Comparison of ENCODE assay signal across 15 cellular contexts in genomic region chr2:143398701-143399260, GRCh38.
A peak's percentile ranks its signal among the peaks of the same experiment; 100 is the strongest.
DNase-seq lines count a peak whose midpoint lies in the region; ATAC-seq and TF ChIP-seq lines count a peak whose summit lies in the region.
"Had no signal": no experiment of that assay in that cellular context is flagged by ENCODE, and none has a peak within 500 bp of the region (broad histone marks: within the 10 kb centered on the region; RNA-seq: fewer than 3 reads in every experiment).

No MANE protein-coding gene starts in this region.

- no peak overlapping the region for H2BK15ac ChIP-seq in neuronal stem cell (ENCODE audit: low read length)

- H2BK120ac ChIP-seq in neuronal stem cell (ENCODE audit: low read depth, low read length) = no peak overlapping the region

- no peaks in the 10 kb centered on the region for H3K79me1 ChIP-seq in neuronal stem cell (ENCODE audit: low read depth, low read length)

- H3K27me3 ChIP-seq in RWPE2 (ENCODE audit: insufficient read depth, poor library complexity, severe bottlenecking) (no peaks in the 10 kb centered on the region), neuronal stem cell (ENCODE audit: control insufficient read depth in 3 of 3, insufficient read depth in 3 of 3, low read depth in 1 of 3, low read length in 3 of 3) (no peaks in the 10 kb centered on the region), uterus (no peaks in the 10 kb centered on the region)

- H3K4me1 ChIP-seq in RWPE2 (ENCODE audit: insufficient read depth, poor library complexity, severe bottlenecking) (peaks cover 21% of the 10 kb centered on the region), neuronal stem cell (ENCODE audit: control insufficient read depth in 2 of 2, insufficient read depth in 1 of 2, low read depth in 1 of 2, low read length in 2 of 2) (peaks cover 0 to 2% of the 10 kb centered on the region in 2 donors), uterus (no peaks in the 10 kb centered on the region)
- H3K4me1 ChIP-seq: parathyroid adenoma had no signal

- no peak overlapping the region for H2BK5ac ChIP-seq in neuronal stem cell (ENCODE audit: low read length)

- peak overlapping the region; percentile 28 for H2AFZ ChIP-seq in neuronal stem cell (ENCODE audit: low read length)
- H2AFZ ChIP-seq: parathyroid adenoma had no signal

- H3K27ac ChIP-seq in RWPE2 (ENCODE audit: poor library complexity, severe bottlenecking) (peak overlapping the region; percentile 39), neuronal stem cell (replicated peaks; ENCODE audit: low read length) (no peak overlapping the region), uterus (no peak overlapping the region)
- H3K27ac ChIP-seq: parathyroid adenoma had no signal

- H3K36me3 ChIP-seq in RWPE2 (ENCODE audit: low read depth) (no peaks in the 10 kb centered on the region), neuronal stem cell (replicated peaks in 1 of 2; ENCODE audit: control insufficient read depth in 2 of 2, insufficient read depth in 2 of 2, low read length in 2 of 2) (no peaks in the 10 kb centered on the region), uterus (no peaks in the 10 kb centered on the region)

- no peak overlapping the region for H4K91ac ChIP-seq in neuronal stem cell (ENCODE audit: low read depth, low read length, poor library complexity)

- H3K4me3 Mint-ChIP-seq in stimulated activated memory B cell treated with anti-CD40 and anti-IgM and Interleukin-4, amounts not matched to agents 10 μg/mL and 1 μg/mL and 100 μg/mL, for 72 hours = no peak overlapping the region
- H3K4me3 Mint-ChIP-seq: activated CD4-positive, alpha-beta T cell treated with anti-CD3 and anti-CD28 coated beads, Interleukin-2, amount 10 ng/mL, durations not matched to agents 24 days and 14 days; activated T-cell treated with anti-CD3 and anti-CD28 coated beads, Interleukin-2, amount 50 U/mL, for 24 hours had no signal

- H3K4me1 Mint-ChIP-seq in stimulated activated memory B cell treated with anti-CD40 and anti-IgM and Interleukin-4, amounts not matched to agents 10 μg/mL and 1 μg/mL and 100 μg/mL, for 72 hours = peaks cover 45% of the 10 kb centered on the region

- H2AK5ac ChIP-seq in neuronal stem cell (ENCODE audit: low read depth, low read length) = no peak overlapping the region

- peak; percentile 77 for DNase-seq in DMS79 treated with DMSO at 0.1 percent for 48 hours (lab: John Stamatoyannopoulos, UW)
- DNase-seq in NCI-H146 treated with DMSO at 0.1 percent for 48 hours (lab: John Stamatoyannopoulos, UW; ENCODE audit: unreplicated experiment) = peak; percentile 23
- no peak for DNase-seq in RWPE2 (ENCODE audit: low spot score)
- no peak for DNase-seq in neuronal stem cell (ENCODE audit: low spot score)
- no peak for DNase-seq in uterus
- DNase-seq in activated CD8-positive, alpha-beta memory T cell treated with anti-CD3 and anti-CD28 coated beads, Interleukin-2, amount 50 U/mL, for 4 hours = no peak
- DNase-seq: activated CD4-positive, alpha-beta T cell treated with anti-CD3 and anti-CD28 coated beads, Interleukin-2, amount 10 ng/mL, durations not matched to agents 24 days and 14 days; activated T-cell treated with anti-CD3 and anti-CD28 coated beads, Interleukin-2, amount 50 U/mL, for 24 hours; C1 segment of cervical spinal cord; head of caudate nucleus; NCI-H82 had no signal

- ATAC-seq in RWPE2 (ENCODE audit: low read depth) = peak; percentile 75
- ATAC-seq in stimulated activated memory B cell treated with anti-CD40 and anti-IgM and Interleukin-4, amounts not matched to agents 10 μg/mL and 1 μg/mL and 100 μg/mL, for 72 hours = no peak
- ATAC-seq: Right ventricle myocardium inferior had no signal

- no peak overlapping the region for H3K9ac ChIP-seq in neuronal stem cell (ENCODE audit: low read depth, low read length, poor library complexity)
- H3K9ac ChIP-seq: parathyroid adenoma had no signal

- H3K18ac ChIP-seq in neuronal stem cell (ENCODE audit: low read length) = no peak overlapping the region

- WGBS in neuronal stem cell (ENCODE audit: extremely low coverage in 2 of 2, insufficient read length in 2 of 2, insufficient replicate concordance in 1 of 2), 2 donors = no CpG with 5 or more reads among the region's 3 CpGs

- intact Hi-C loops in uterus (cut with DNase I; ENCODE audit: low total_unique reads) = no loop called here

- peaks cover 32% of the 10 kb centered on the region for H3K36me3 Mint-ChIP-seq in stimulated activated memory B cell treated with anti-CD40 and anti-IgM and Interleukin-4, amounts not matched to agents 10 μg/mL and 1 μg/mL and 100 μg/mL, for 72 hours

- no peak overlapping the region for H3K14ac ChIP-seq in neuronal stem cell (ENCODE audit: low read length)

- no peak overlapping the region for H3K4ac ChIP-seq in neuronal stem cell (ENCODE audit: low read length)

- no peak overlapping the region for H3K23ac ChIP-seq in neuronal stem cell (ENCODE audit: low read depth, low read length, poor library complexity)

- no peak for TF ChIP-seq POLR2A in uterus (IDR thresholded peaks at IDR 0.05)

- H3K4me3 ChIP-seq in RWPE2 (ENCODE audit: severe bottlenecking) (no peak overlapping the region), neuronal stem cell (ENCODE audit: low read length in 2 of 2) (no peak overlapping the region), uterus (no peak overlapping the region)
- H3K4me3 ChIP-seq: GM12878 had no signal

- H3K9me3 ChIP-seq in RWPE2 (ENCODE audit: severe bottlenecking) (no peaks in the 10 kb centered on the region), neuronal stem cell (replicated peaks in 1 of 2; ENCODE audit: control insufficient read depth in 2 of 2, insufficient read depth in 1 of 2, low read depth in 1 of 2, low read length in 2 of 2) (no peaks in the 10 kb centered on the region), uterus (no peaks in the 10 kb centered on the region)

- H3K4me2 ChIP-seq in neuronal stem cell (ENCODE audit: insufficient read depth, low read length, poor library complexity, severe bottlenecking) = no peak overlapping the region

- no peak overlapping the region for H3K27ac Mint-ChIP-seq in stimulated activated memory B cell treated with anti-CD40 and anti-IgM and Interleukin-4, amounts not matched to agents 10 μg/mL and 1 μg/mL and 100 μg/mL, for 72 hours
- H3K27ac Mint-ChIP-seq: activated CD4-positive, alpha-beta T cell treated with anti-CD3 and anti-CD28 coated beads, Interleukin-2, amount 10 ng/mL, durations not matched to agents 24 days and 14 days had no signal

- H2BK12ac ChIP-seq in neuronal stem cell (ENCODE audit: low read length) = no peak overlapping the region

- H3K9me3 Mint-ChIP-seq in stimulated activated memory B cell treated with anti-CD40 and anti-IgM and Interleukin-4, amounts not matched to agents 10 μg/mL and 1 μg/mL and 100 μg/mL, for 72 hours = no peaks in the 10 kb centered on the region
- H3K9me3 Mint-ChIP-seq: activated CD4-positive, alpha-beta T cell treated with anti-CD3 and anti-CD28 coated beads, Interleukin-2, amount 10 ng/mL, durations not matched to agents 24 days and 14 days; activated T-cell treated with anti-CD3 and anti-CD28 coated beads, Interleukin-2, amount 50 U/mL, for 24 hours had no signal

- TF ChIP-seq CTCF in RWPE2 (IDR thresholded peaks at IDR 0.05; ENCODE audit: poor library complexity, severe bottlenecking) (no peak), uterus (IDR thresholded peaks at IDR 0.05) (no peak)

- no peak overlapping the region for H4K8ac ChIP-seq in neuronal stem cell (ENCODE audit: low read depth, low read length)

- no peaks in the 10 kb centered on the region for H3K27me3 Mint-ChIP-seq in stimulated activated memory B cell treated with anti-CD40 and anti-IgM and Interleukin-4, amounts not matched to agents 10 μg/mL and 1 μg/mL and 100 μg/mL, for 72 hours
- H3K27me3 Mint-ChIP-seq: activated CD4-positive, alpha-beta T cell treated with anti-CD3 and anti-CD28 coated beads, Interleukin-2, amount 10 ng/mL, durations not matched to agents 24 days and 14 days; activated T-cell treated with anti-CD3 and anti-CD28 coated beads, Interleukin-2, amount 50 U/mL, for 24 hours had no signal

Comparison
In these comparisons a context has a peak if more than half of its experiments do, and no peak if none do; other contexts are left out.
1. DNase-seq: peak in DMS79 treated with DMSO at 0.1 percent for 48 hours (single experiment) and NCI-H146 treated with DMSO at 0.1 percent for 48 hours (single experiment); none in RWPE2 (single experiment), neuronal stem cell (single experiment), uterus (0 of 2) and activated CD8-positive, alpha-beta memory T cell treated with anti-CD3 and anti-CD28 coated beads, Interleukin-2, amount 50 U/mL, for 4 hours (single experiment).